In genomic region chr3:188187055-188187454, GRCh38 we compare ENCODE assay signal across 11 cellular contexts. TPM values are rescaled to one million over a fixed set of nuclear protein-coding genes. Genes with fewer than 3 reads are reported as not detected.
DNase-seq lines count a peak whose midpoint lies in the region; ATAC-seq and TF ChIP-seq lines count a peak whose summit lies in the region.
"Had no signal": no experiment of that assay in that cellular context is flagged by ENCODE, and none has a peak within 500 bp of the region (broad histone marks: within the 10 kb centered on the region; RNA-seq: fewer than 3 reads in every experiment).

No MANE protein-coding gene starts in this region.

- H3K4me2 ChIP-seq in SU-DHL-6 (ENCODE audit: low read depth, low read length, poor library complexity, severe bottlenecking), result peak overlapping the region; percentile 0

- H3K27me3 Mint-ChIP-seq in activated T-cell treated with anti-CD3 and anti-CD28 coated beads, Interleukin-2, amount 50 U/mL, for 72 hours (ENCODE audit: low read depth), result no peaks in the 10 kb centered on the region

- no peak for ATAC-seq in Right ventricle myocardium superior (ENCODE audit: poor library complexity)
- peak; percentile 51 to 67 for ATAC-seq in lower lobe of right lung
- no peak for ATAC-seq in GM18511 (IDR thresholded peaks at IDR 0.05; ENCODE audit: unreplicated experiment)
- no peak for ATAC-seq in HG03025 (IDR thresholded peaks at IDR 0.05; ENCODE audit: low FRiP score, unreplicated experiment)
- ATAC-seq in activated T-cell treated with anti-CD3 and anti-CD28 coated beads, Interleukin-2, amount 50 U/mL, for 72 hours (replicated peaks in 1 of 2), result no peak
- ATAC-seq: activated T-cell treated with anti-CD3 and anti-CD28 coated beads, Interleukin-2, amount 50 U/mL, for 4 hours; K562 had no signal

- peaks cover 7% of the 10 kb centered on the region; the same call in 1 of the 2 replicates for H3F3A ChIP-seq in SU-DHL-6 (ENCODE audit: insufficient read depth)

- H3K79me2 ChIP-seq in SU-DHL-6 (ENCODE audit: insufficient read depth, low read length), result no peaks in the 10 kb centered on the region

- H3K36me3 ChIP-seq in right atrium auricular region (peaks cover 3% of the 10 kb centered on the region), SU-DHL-6 (ENCODE audit: low read length) (peaks cover 3% of the 10 kb centered on the region; the same call in 1 of the 2 replicates), lower lobe of right lung (no peaks in the 10 kb centered on the region)

- intact Hi-C loops in Right ventricle myocardium superior (cut with DNase I) (no loop called here), lower lobe of right lung (cut with DNase I) (no loop called here)

- no peak overlapping the region for H3K4me3 ChIP-seq in right atrium auricular region
- H3K4me3 ChIP-seq in SU-DHL-6 (ENCODE audit: insufficient read depth, low read length, poor library complexity, severe bottlenecking), result no peak overlapping the region
- no peak overlapping the region for H3K4me3 ChIP-seq in lower lobe of right lung
- H3K4me3 ChIP-seq: K562 had no signal

- no peaks in the 10 kb centered on the region for H3K9me3 Mint-ChIP-seq in activated T-cell treated with anti-CD3 and anti-CD28 coated beads, Interleukin-2, amount 50 U/mL, for 72 hours
- H3K9me3 Mint-ChIP-seq: activated T-cell treated with anti-CD3 and anti-CD28 coated beads, Interleukin-2, amount 50 U/mL, for 4 hours; neural crest cell had no signal

- no peak overlapping the region for H3K9ac ChIP-seq in SU-DHL-6 (ENCODE audit: low read length)

- no peaks in the 10 kb centered on the region for H4K20me1 ChIP-seq in SU-DHL-6 (ENCODE audit: low read depth, low read length)

- no peak overlapping the region for H3K4me3 Mint-ChIP-seq in activated T-cell treated with anti-CD3 and anti-CD28 coated beads, Interleukin-2, amount 50 U/mL, for 72 hours
- H3K4me3 Mint-ChIP-seq: activated T-cell treated with anti-CD3 and anti-CD28 coated beads, Interleukin-2, amount 50 U/mL, for 4 hours; neural crest cell had no signal

- no peaks in the 10 kb centered on the region for H3K9me3 ChIP-seq in right atrium auricular region
- no peaks in the 10 kb centered on the region for H3K9me3 ChIP-seq in SU-DHL-6 (ENCODE audit: insufficient read depth, low read length)
- no peaks in the 10 kb centered on the region for H3K9me3 ChIP-seq in lower lobe of right lung

- DNase-seq in right atrium auricular region (ENCODE audit: low spot score) (no peak), Right ventricle myocardium superior (no peak), lower lobe of right lung (no peak), NCI-H2171 (lab: John Stamatoyannopoulos, UW) (no peak)
- no peak for DNase-seq in activated T-cell treated with anti-CD3 and anti-CD28 coated beads, Interleukin-2, amount 50 U/mL, for 72 hours
- DNase-seq: activated T-cell treated with anti-CD3 and anti-CD28 coated beads, Interleukin-2, amount 50 U/mL, for 4 hours had no signal

- H3K27ac Mint-ChIP-seq in activated T-cell treated with anti-CD3 and anti-CD28 coated beads, Interleukin-2, amount 50 U/mL, for 72 hours, result no peak overlapping the region

- H3K4me1 Mint-ChIP-seq in activated T-cell treated with anti-CD3 and anti-CD28 coated beads, Interleukin-2, amount 50 U/mL, for 72 hours (ENCODE audit: low read depth), result peaks cover 41% of the 10 kb centered on the region

- H3K27ac ChIP-seq in right atrium auricular region (peak overlapping the region; percentile 42 to 91), SU-DHL-6 (ENCODE audit: low read depth, low read length) (no peak overlapping the region), lower lobe of right lung (no peak overlapping the region)

- TF ChIP-seq CTCF in right atrium auricular region (IDR thresholded peaks at IDR 0.05) (no peak), SU-DHL-6 (IDR thresholded peaks at IDR 0.05; ENCODE audit: insufficient read depth, low read length, poor library complexity, severe bottlenecking) (no peak), lower lobe of right lung (IDR thresholded peaks at IDR 0.05) (no peak)

- no peak overlapping the region for H2AFZ ChIP-seq in SU-DHL-6 (ENCODE audit: low read depth, low read length, severe bottlenecking)

- H3K9me2 ChIP-seq in SU-DHL-6 (replicated peaks; ENCODE audit: insufficient read depth, low read length), result no peaks in the 10 kb centered on the region

- H3K36me3 Mint-ChIP-seq in activated T-cell treated with anti-CD3 and anti-CD28 coated beads, Interleukin-2, amount 50 U/mL, for 72 hours (ENCODE audit: insufficient read depth in 2 of 2), result no peaks in the 10 kb centered on the region

- H3K27me3 ChIP-seq in right atrium auricular region (no peaks in the 10 kb centered on the region), SU-DHL-6 (ENCODE audit: low read length) (no peaks in the 10 kb centered on the region), lower lobe of right lung (ENCODE audit: low read depth) (no peaks in the 10 kb centered on the region)

- H3K4me1 ChIP-seq in right atrium auricular region (peaks cover 0 to 72% of the 10 kb centered on the region in 2 donors), lower lobe of right lung (peaks cover 25% of the 10 kb centered on the region)

RNA-seq across cellular contexts. Expression of gene LPP, which starts 33.1 kb away (rescaled TPM):
- total RNA-seq in right atrium auricular region, result 100 to 1,000 TPM; 117 to 186 TPM
- total RNA-seq in Right ventricle myocardium superior, result 92.9 TPM
- total RNA-seq in lower lobe of right lung, result 180 TPM
- 10 to 100 TPM; 50.4 to 67.7 TPM for total RNA-seq in activated T-cell treated with anti-CD3 and anti-CD28 coated beads, Interleukin-2, amount 50 U/mL, for 72 hours

Comparison
In these comparisons a context has a peak if more than half of its experiments do, and no peak if none do; other contexts are left out.
1. H3K27ac ChIP-seq: peak in right atrium auricular region (2 of 2); none in SU-DHL-6 (single experiment) and lower lobe of right lung (single experiment).
2. ATAC-seq: peak in lower lobe of right lung (2 of 2); none in Right ventricle myocardium superior (single experiment), GM18511 (single experiment), HG03025 (single experiment) and activated T-cell treated with anti-CD3 and anti-CD28 coated beads, Interleukin-2, amount 50 U/mL, for 72 hours (0 of 2).